ENCODE assay signal across 15 cellular contexts in genomic region chr5:132003170-132003744, GRCh38. TPM values are rescaled to one million over a fixed set of nuclear protein-coding genes. Genes with fewer than 3 reads are reported as not detected.
DNase-seq lines count a peak whose midpoint lies in the region; ATAC-seq, FAIRE-seq and TF ChIP-seq lines count a peak whose summit lies in the region.
"Had no signal": no experiment of that assay in that cellular context is flagged by ENCODE, and none has a peak within 500 bp of the region (broad histone marks: within the 10 kb centered on the region; RNA-seq: fewer than 3 reads in every experiment).

No MANE protein-coding gene starts in this region.

- intact Hi-C loops in right cardiac atrium (cut with DNase I), result loop anchor here in 1 of 4 donors (10.0 kb wide), 1 partner anchor 188 kb away; no protein-coding TSS in a partner anchor

- no peaks in the 10 kb centered on the region for H3K36me3 ChIP-seq in CD8-positive, alpha-beta memory T cell (ENCODE audit: insufficient read depth, low read length)
- H3K36me3 ChIP-seq: BLaER1 had no signal

- POLR2A ChIA-PET in CD8-positive, alpha-beta memory T cell (lab: Charles Lee), result interaction anchor here (0.7 kb wide), 1 partner anchor 419 kb away, joined by 4 read pairs; no protein-coding TSS in a partner anchor

- no peaks in the 10 kb centered on the region for H3K36me3 Mint-ChIP-seq in osteocyte (ENCODE audit: unreplicated experiment)
- no peaks in the 10 kb centered on the region for H3K36me3 Mint-ChIP-seq in CD8-positive, alpha-beta memory T cell

- ATAC-seq in right cardiac atrium, result peak; percentile 24 to 43
- ATAC-seq in foreskin keratinocyte, result no peak
- ATAC-seq in GM19035 (IDR thresholded peaks at IDR 0.05; ENCODE audit: unreplicated experiment), result no peak
- ATAC-seq: stimulated activated naive CD8-positive, alpha-beta T cell treated with anti-CD3 and anti-CD28 coated beads, Interleukin-15, amount 100 ng/mL, for 72 hours had no signal

- FAIRE-seq in RCC 7860 (lab: Jason Lieb, UNC), result no peak

- H3K27ac Mint-ChIP-seq in osteocyte (ENCODE audit: unreplicated experiment), result no peak overlapping the region
- H3K27ac Mint-ChIP-seq in CD8-positive, alpha-beta memory T cell, result no peak overlapping the region

- H3K27me3 Mint-ChIP-seq in osteocyte (ENCODE audit: unreplicated experiment), result peaks cover 7% of the 10 kb centered on the region
- peaks cover 0 to 3% of the 10 kb centered on the region in 2 donors for H3K27me3 Mint-ChIP-seq in CD8-positive, alpha-beta memory T cell

- in situ Hi-C loops in astrocyte of the spinal cord (cut with HindIII; ENCODE audit: low sequenced_read_pairs), result no loop called here

- H3K9me3 Mint-ChIP-seq in osteocyte (ENCODE audit: unreplicated experiment), result no peaks in the 10 kb centered on the region
- H3K9me3 Mint-ChIP-seq in CD8-positive, alpha-beta memory T cell, result no peaks in the 10 kb centered on the region
- H3K9me3 Mint-ChIP-seq: stimulated activated naive CD8-positive, alpha-beta T cell treated with anti-CD3 and anti-CD28 coated beads, Interleukin-15, amount 100 ng/mL, for 72 hours had no signal

- H3K9me3 ChIP-seq in right cardiac atrium (ENCODE audit: control insufficient read depth, low read length), result no peaks in the 10 kb centered on the region
- no peaks in the 10 kb centered on the region for H3K9me3 ChIP-seq in CD8-positive, alpha-beta memory T cell (ENCODE audit: low read length)
- H3K9me3 ChIP-seq: BLaER1 had no signal

- TF ChIP-seq CTCF in astrocyte of the spinal cord (IDR thresholded peaks at IDR 0.05; ENCODE audit: low read depth, low read length) (peak; percentile 42), osteocyte (IDR thresholded peaks at IDR 0.05) (peak; percentile 16), foreskin keratinocyte (conservative IDR thresholded peaks at IDR 0.05) (no peak)

- H3K4me1 ChIP-seq in right cardiac atrium (ENCODE audit: control insufficient read depth, insufficient read depth, low read length) (peaks cover 18% of the 10 kb centered on the region), foreskin keratinocyte (peaks cover 4% of the 10 kb centered on the region)
- H3K4me1 ChIP-seq in CD8-positive, alpha-beta memory T cell (ENCODE audit: insufficient read depth, low read length), result peaks cover 51% of the 10 kb centered on the region

- peak; percentile 92 for DNase-seq in ELF-1 (ENCODE audit: low read depth, low spot score)
- DNase-seq in astrocyte of the spinal cord (ENCODE audit: low read depth, low spot score), result peak; percentile 20
- DNase-seq in right cardiac atrium, result peak; percentile 24 to 65 (median 64)
- DNase-seq in osteocyte (ENCODE audit: extremely low spot score, unreplicated experiment), result no peak
- no peak for DNase-seq in CD8-positive, alpha-beta memory T cell
- no peak for DNase-seq in RCC 7860 (ENCODE audit: low spot score)
- no peak for DNase-seq in foreskin keratinocyte
- DNase-seq: activated T-cell treated with anti-CD3 and anti-CD28 coated beads, Interleukin-2, amount 50 U/mL, for 48 hours; effector CD4-positive, alpha-beta T cell; Karpas-422; stimulated activated CD4-positive, alpha-beta T cell treated with anti-CD3 and anti-CD28 coated beads, Interleukin-15, amount 100 ng/mL, for 24 hours; stimulated activated naive CD8-positive, alpha-beta T cell treated with anti-CD3 and anti-CD28 coated beads, Interleukin-15, amount 100 ng/mL, for 72 hours had no signal

- H3K4me1 Mint-ChIP-seq in osteocyte (ENCODE audit: unreplicated experiment), result peaks cover 7% of the 10 kb centered on the region
- H3K4me1 Mint-ChIP-seq in CD8-positive, alpha-beta memory T cell, result peaks cover 47 to 58% (median 55%) of the 10 kb centered on the region in 3 donors

- WGBS in right cardiac atrium, result 35% methylated on average over 12 of the region's 12 CpGs

- H3K4me3 ChIP-seq in astrocyte of the spinal cord (ENCODE audit: low read depth, low read length) (no peak overlapping the region), right cardiac atrium (ENCODE audit: low read length) (no peak overlapping the region)
- H3K4me3 ChIP-seq in CD8-positive, alpha-beta memory T cell (ENCODE audit: low read length), result no peak overlapping the region
- H3K4me3 ChIP-seq: BLaER1 had no signal

- H3K27ac ChIP-seq in right cardiac atrium (ENCODE audit: low read length) (peak overlapping the region; percentile 48), foreskin keratinocyte (no peak overlapping the region)
- H3K27ac ChIP-seq in CD8-positive, alpha-beta memory T cell (ENCODE audit: low read depth, low read length), result no peak overlapping the region
- H3K27ac ChIP-seq: BLaER1 had no signal

- H3K4me3 Mint-ChIP-seq in osteocyte (ENCODE audit: unreplicated experiment), result no peak overlapping the region
- peak overlapping the region in 1 of 7 donors; percentile 59 for H3K4me3 Mint-ChIP-seq in CD8-positive, alpha-beta memory T cell
- H3K4me3 Mint-ChIP-seq: stimulated activated naive CD8-positive, alpha-beta T cell treated with anti-CD3 and anti-CD28 coated beads, Interleukin-15, amount 100 ng/mL, for 72 hours had no signal

- H3K27me3 ChIP-seq in right cardiac atrium (ENCODE audit: control insufficient read depth, insufficient read depth), result no peaks in the 10 kb centered on the region
- no peaks in the 10 kb centered on the region for H3K27me3 ChIP-seq in CD8-positive, alpha-beta memory T cell (ENCODE audit: insufficient read depth, low read length, poor library complexity, severe bottlenecking)
- peaks cover 22% of the 10 kb centered on the region for H3K27me3 ChIP-seq in foreskin keratinocyte
- H3K27me3 ChIP-seq: BLaER1 had no signal

- CTCF ChIA-PET in CD8-positive, alpha-beta memory T cell (lab: Charles Lee), result interaction anchor here (1.2 to 13.3 kb wide), 2 partner anchors 414 to 422 kb away, joined by 3 to 157 read pairs; no protein-coding TSS in a partner anchor

RNA-seq across cellular contexts. Expression of gene ACSL6, which starts 8.2 kb away (rescaled TPM):
- total RNA-seq in right cardiac atrium (1 to 10 TPM; 1.7 to 6.7 (median 4.3) TPM), osteocyte (not detected in 2 replicates), foreskin keratinocyte (0.07 TPM in 2 replicates)
- polyA plus RNA-seq in right cardiac atrium (2.7 TPM), foreskin keratinocyte (0.01 and 0.02 TPM in 2 replicates)
- 10 to 100 TPM; 21.8 to 22.7 TPM for total RNA-seq in CD8-positive, alpha-beta memory T cell
- 20.7 TPM for polyA plus RNA-seq in CD8-positive, alpha-beta memory T cell

RNA-seq across cellular contexts. Expression of gene IL3, which starts 57.2 kb away (rescaled TPM):
- total RNA-seq in right cardiac atrium (not detected), osteocyte (not detected in 2 replicates), foreskin keratinocyte (not detected in 2 replicates)
- polyA plus RNA-seq in right cardiac atrium (not detected), foreskin keratinocyte (not detected in 2 replicates)
- total RNA-seq in CD8-positive, alpha-beta memory T cell, result 10 to 100 TPM; 69.7 to 71.9 TPM
- not detected for polyA plus RNA-seq in CD8-positive, alpha-beta memory T cell
- total RNA-seq: lung microvascular endothelial cell had no signal

RNA-seq across cellular contexts. Expression of gene MEIKIN, which starts 57.8 kb away (rescaled TPM):
- total RNA-seq in right cardiac atrium (under 1 TPM in 1 of 4 donors, not detected in 3; 0.20 TPM), osteocyte (not detected in 2 replicates), foreskin keratinocyte (not detected in 2 replicates)
- polyA plus RNA-seq in right cardiac atrium (0.20 TPM), foreskin keratinocyte (not detected in 2 replicates)
- under 1 TPM in 1 of 2 experiments, not detected in 1; 0.53 TPM for total RNA-seq in CD8-positive, alpha-beta memory T cell
- 0.69 TPM for polyA plus RNA-seq in CD8-positive, alpha-beta memory T cell
- total RNA-seq: lung microvascular endothelial cell had no signal

Comparison
In these comparisons a context has a peak if more than half of its experiments do, and no peak if none do; other contexts are left out.
1. DNase-seq: peak in ELF-1 (single experiment), astrocyte of the spinal cord (single experiment) and right cardiac atrium (3 of 3); none in osteocyte (single experiment), CD8-positive, alpha-beta memory T cell (0 of 5), RCC 7860 (single experiment) and foreskin keratinocyte (0 of 2).
2. ATAC-seq: peak in right cardiac atrium (2 of 2); none in foreskin keratinocyte (single experiment) and GM19035 (single experiment).
3. RNA of gene IL3, which starts 57.2 kb away (total RNA-seq): 69.7 to 71.9 TPM in CD8-positive, alpha-beta memory T cell; not detected in right cardiac atrium, not detected in osteocyte and not detected in foreskin keratinocyte; every median in the first group is over 10 times any median in the second.